In the genomic region with DNA sequence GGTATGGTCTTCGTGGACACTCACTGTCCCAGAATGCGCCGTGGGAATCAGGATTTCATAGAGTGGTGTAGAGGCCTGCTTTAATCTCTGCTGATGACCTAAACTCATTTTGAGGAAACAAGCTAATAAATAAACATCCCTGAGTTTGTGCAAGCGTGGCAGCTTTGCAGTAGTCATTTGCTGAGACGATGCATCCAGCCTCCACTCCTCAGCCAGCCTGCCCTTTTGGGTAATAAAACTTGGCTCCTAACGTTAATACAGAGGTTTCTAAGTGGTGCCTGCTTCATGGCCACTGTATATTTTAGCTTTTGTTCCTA, we compare ENCODE assay signal across 8 cellular contexts. TPM values are rescaled to one million over a fixed set of nuclear protein-coding genes. Genes with fewer than 3 reads are reported as not detected.
DNase-seq lines count a peak whose midpoint lies in the region; ATAC-seq and TF ChIP-seq lines count a peak whose summit lies in the region.

No MANE protein-coding gene starts in this region.

- no peaks in the 10 kb centered on the region for H3K27me3 Mint-ChIP-seq in activated CD4-positive, alpha-beta T cell treated with anti-CD3 and anti-CD28 coated beads for 36 hours
- H3K27me3 Mint-ChIP-seq in activated CD4-positive, alpha-beta memory T cell treated with anti-CD3 and anti-CD28 coated beads for 36 hours = no peaks in the 10 kb centered on the region

- H3K27ac Mint-ChIP-seq in activated CD4-positive, alpha-beta T cell treated with anti-CD3 and anti-CD28 coated beads for 36 hours = peak overlapping the region; percentile 90
- H3K27ac Mint-ChIP-seq in activated CD4-positive, alpha-beta memory T cell treated with anti-CD3 and anti-CD28 coated beads for 36 hours = peak overlapping the region; percentile 85

- peak overlapping the region; percentile 86 for H3K4me3 Mint-ChIP-seq in activated CD4-positive, alpha-beta T cell treated with anti-CD3 and anti-CD28 coated beads for 36 hours
- H3K4me3 Mint-ChIP-seq in activated CD4-positive, alpha-beta memory T cell treated with anti-CD3 and anti-CD28 coated beads for 36 hours = peak overlapping the region; percentile 92

- H3K27ac ChIP-seq in testis = peak overlapping the region in 1 of 2 donors; percentile 12

- H3K4me1 ChIP-seq in testis = peaks cover 7% of the 10 kb centered on the region

- peaks cover 58% of the 10 kb centered on the region for H3K4me1 Mint-ChIP-seq in activated CD4-positive, alpha-beta T cell treated with anti-CD3 and anti-CD28 coated beads for 36 hours
- peaks cover 63% of the 10 kb centered on the region for H3K4me1 Mint-ChIP-seq in activated CD4-positive, alpha-beta memory T cell treated with anti-CD3 and anti-CD28 coated beads for 36 hours (ENCODE audit: low read depth)

- TF ChIP-seq POLR2A in testis (IDR thresholded peaks at IDR 0.05) = no peak

- H3K9me3 ChIP-seq in testis = no peaks in the 10 kb centered on the region

- H3K27me3 ChIP-seq in testis = no peaks in the 10 kb centered on the region

- H3K36me3 Mint-ChIP-seq in activated CD4-positive, alpha-beta T cell treated with anti-CD3 and anti-CD28 coated beads for 36 hours (ENCODE audit: low read depth) = peaks cover 54% of the 10 kb centered on the region
- H3K36me3 Mint-ChIP-seq in activated CD4-positive, alpha-beta memory T cell treated with anti-CD3 and anti-CD28 coated beads for 36 hours = peaks cover 43% of the 10 kb centered on the region

- no peaks in the 10 kb centered on the region for H3K36me3 ChIP-seq in testis (ENCODE audit: low read depth, missing control alignments)

- WGBS in testis, 2 donors = 47 to 62% methylated on average over 6 of the region's 6 CpGs

- peak overlapping the region; percentile 79 to 89 for H3K4me3 ChIP-seq in testis

- intact Hi-C loops in activated CD4-positive, alpha-beta T cell treated with anti-CD3 and anti-CD28 coated beads for 36 hours (cut with DNase I, micrococcal nuclease) = loop anchor here (10.0 kb wide), 2 partner anchors 250 to 1250 kb away; a partner anchor contains a TSS
- intact Hi-C loops in activated CD4-positive, alpha-beta memory T cell treated with anti-CD3 and anti-CD28 coated beads for 36 hours (cut with micrococcal nuclease) = no loop called here
- intact Hi-C loops in testis (cut with DNase I; ENCODE audit: low total_unique reads) = no loop called here

- no peak for TF ChIP-seq CTCF in testis (IDR thresholded peaks at IDR 0.05)

- CTCF ChIA-PET in activated CD4-positive, alpha-beta T cell treated with anti-CD3 and anti-CD28 coated beads for 36 hours (lab: Charles Lee) = interaction anchor here (0.6 to 4.1 kb wide), 8 partner anchors 10 to 728 kb away, joined by 3 to 26 read pairs (median 6); a partner anchor contains a TSS
- CTCF ChIA-PET in activated CD4-positive, alpha-beta memory T cell treated with anti-CD3 and anti-CD28 coated beads for 36 hours (lab: Charles Lee) = interaction anchor here (0.9 to 5.5 kb wide), 4 partner anchors 13 to 79 kb away, joined by 3 to 42 read pairs (median 4); a partner anchor contains a TSS

- no peak for ATAC-seq in activated CD4-positive, alpha-beta T cell treated with anti-CD3 and anti-CD28 coated beads for 36 hours
- ATAC-seq in HG03432 (IDR thresholded peaks at IDR 0.05; ENCODE audit: unreplicated experiment) = no peak
- no peak for ATAC-seq in activated CD4-positive, CD25-positive, alpha-beta regulatory T cell treated with anti-CD3 and anti-CD28 coated beads, Interleukin-2, amount 50 U/mL, for 24 hours

- H3K9me3 Mint-ChIP-seq in activated CD4-positive, alpha-beta T cell treated with anti-CD3 and anti-CD28 coated beads for 36 hours (ENCODE audit: low read depth) = no peaks in the 10 kb centered on the region
- H3K9me3 Mint-ChIP-seq in activated CD4-positive, alpha-beta memory T cell treated with anti-CD3 and anti-CD28 coated beads for 36 hours = no peaks in the 10 kb centered on the region

- POLR2A ChIA-PET in activated CD4-positive, alpha-beta T cell treated with anti-CD3 and anti-CD28 coated beads for 36 hours (lab: Charles Lee) = interaction anchor here (0.6 kb wide), 2 partner anchors 10 to 14 kb away, joined by 3 to 4 read pairs; no protein-coding TSS in a partner anchor
- POLR2A ChIA-PET in activated CD4-positive, alpha-beta memory T cell treated with anti-CD3 and anti-CD28 coated beads for 36 hours (lab: Charles Lee) = interaction anchor here (0.9 to 2.3 kb wide), 5 partner anchors 8 to 76 kb away, joined by 3 to 7 read pairs (median 5); no protein-coding TSS in a partner anchor

- DNase-seq in activated CD4-positive, alpha-beta T cell treated with anti-CD3 and anti-CD28 coated beads for 36 hours = no peak
- DNase-seq in activated CD4-positive, alpha-beta T cell treated with anti-CD3 and anti-CD28 coated beads for 4 hours = no peak
- no peak for DNase-seq in activated CD4-positive, alpha-beta memory T cell treated with anti-CD3 and anti-CD28 coated beads for 36 hours
- DNase-seq in iris pigment epithelial cell (ENCODE audit: low read depth) (peak; percentile 12), testis (no peak), putamen (ENCODE audit: low spot score) (no peak)

RNA-seq across cellular contexts. Expression of a gene that starts 1.3 kb away (rescaled TPM):
- total RNA-seq in activated CD4-positive, alpha-beta T cell treated with anti-CD3 and anti-CD28 coated beads for 36 hours = 10 to 100 TPM; 22.4 to 27.4 TPM
- total RNA-seq in activated CD4-positive, alpha-beta memory T cell treated with anti-CD3 and anti-CD28 coated beads for 36 hours = 10 to 100 TPM; 23.3 to 25.6 TPM
- 10 to 100 TPM; 26.3 to 27.7 TPM for total RNA-seq in testis
- 13.3 TPM for polyA plus RNA-seq in testis (ENCODE audit: insufficient read depth, low read depth, low replicate concordance)

RNA-seq across cellular contexts. Expression of a gene that starts 1.5 kb away (rescaled TPM):
- total RNA-seq in activated CD4-positive, alpha-beta T cell treated with anti-CD3 and anti-CD28 coated beads for 36 hours = 1 to 10 TPM; 4.0 to 5.0 TPM
- 1 to 10 TPM; 3.6 to 3.9 TPM for total RNA-seq in activated CD4-positive, alpha-beta memory T cell treated with anti-CD3 and anti-CD28 coated beads for 36 hours
- total RNA-seq in testis = 1 to 10 TPM; 3.7 to 5.3 TPM
- 2.9 TPM for polyA plus RNA-seq in testis (ENCODE audit: insufficient read depth, low read depth, low replicate concordance)

Comparison
In these comparisons a context has a peak if more than half of its experiments do, and no peak if none do; other contexts are left out.
1. intact Hi-C loops: an anchor here in activated CD4-positive, alpha-beta T cell treated with anti-CD3 and anti-CD28 coated beads for 36 hours (10.0 kb wide); none called in activated CD4-positive, alpha-beta memory T cell treated with anti-CD3 and anti-CD28 coated beads for 36 hours and testis.